ENCODE assay signal across 18 cellular contexts in the genomic region with DNA sequence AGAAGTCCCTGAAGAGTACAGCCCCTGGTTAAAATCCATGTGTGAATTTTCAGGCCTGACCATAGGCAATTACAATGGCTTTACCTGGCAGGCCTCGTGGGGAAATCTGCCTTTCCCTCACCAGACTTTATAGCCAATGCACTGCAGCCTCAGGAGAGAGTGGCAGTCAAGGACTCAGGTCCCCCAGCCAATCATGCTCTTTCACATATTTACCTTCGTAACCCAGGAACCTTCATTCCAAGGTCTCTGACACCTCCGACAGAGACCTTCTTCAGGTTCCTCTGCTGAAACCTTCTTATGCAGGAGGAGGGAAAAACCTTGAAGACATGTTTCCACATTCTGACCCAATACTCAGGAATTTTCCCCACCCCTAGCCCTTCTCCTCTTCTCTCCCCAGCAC.
DNase-seq lines count a peak whose midpoint lies in the region; ATAC-seq and TF ChIP-seq lines count a peak whose summit lies in the region.
"Had no signal": no experiment of that assay in that cellular context is flagged by ENCODE, and none has a peak within 500 bp of the region (broad histone marks: within the 10 kb centered on the region; RNA-seq: fewer than 3 reads in every experiment).

No MANE protein-coding gene starts in this region.

- H3K14ac ChIP-seq in mesenchymal stem cell (ENCODE audit: low read length in 2 of 2), result peak overlapping the region in 1 of 2 experiments; percentile 75

- no peak overlapping the region for H4K8ac ChIP-seq in mesenchymal stem cell (ENCODE audit: low read length)

- H3K27ac Mint-ChIP-seq in GM23338 (no peak overlapping the region), endodermal cell (no peak overlapping the region)
- H3K27ac Mint-ChIP-seq: CD4-positive, alpha-beta memory T cell had no signal

- H3F3A ChIP-seq in GM23338 (replicated peaks; ENCODE audit: low read depth), result no peaks in the 10 kb centered on the region

- no peaks in the 10 kb centered on the region for H3K79me1 ChIP-seq in mesenchymal stem cell (replicated peaks; ENCODE audit: low read length, poor library complexity, severe bottlenecking)

- no peak overlapping the region for H2BK15ac ChIP-seq in mesenchymal stem cell (ENCODE audit: low read depth, poor library complexity, severe bottlenecking)

- no peaks in the 10 kb centered on the region for H3K27me3 Mint-ChIP-seq in GM23338 (ENCODE audit: insufficient read depth, low read depth, poor library complexity)
- H3K27me3 Mint-ChIP-seq in endodermal cell (ENCODE audit: insufficient read depth), result peaks cover 13% of the 10 kb centered on the region
- H3K27me3 Mint-ChIP-seq: CD4-positive, alpha-beta memory T cell had no signal

- H3K36me3 ChIP-seq in GM23338 (ENCODE audit: insufficient read depth) (no peaks in the 10 kb centered on the region), Karpas-422 (ENCODE audit: insufficient read depth, low read length) (no peaks in the 10 kb centered on the region), endodermal cell (ENCODE audit: control insufficient read depth, insufficient read depth, low read length) (no peaks in the 10 kb centered on the region), mesenchymal stem cell (ENCODE audit: control insufficient read depth in 1 of 2, insufficient read depth in 2 of 2, low read depth in 1 of 2, low read length in 2 of 2) (no peaks in the 10 kb centered on the region)

- H4K91ac ChIP-seq in mesenchymal stem cell (ENCODE audit: low read length), result no peak overlapping the region

- H3K4ac ChIP-seq in mesenchymal stem cell (ENCODE audit: low read depth in 1 of 2, low read length in 2 of 2), result peak overlapping the region in 1 of 2 experiments; percentile 37

- TF ChIP-seq CTCF in GM23338 (conservative IDR thresholded peaks at IDR 0.05; ENCODE audit: low read depth in 2 of 2) (no peak), endodermal cell (conservative IDR thresholded peaks at IDR 0.05) (no peak)

- peaks cover 2% of the 10 kb centered on the region; the same call in 1 of the 3 replicates for H3K9me3 Mint-ChIP-seq in GM23338
- H3K9me3 Mint-ChIP-seq in endodermal cell, result peaks cover 2% of the 10 kb centered on the region

- no peak overlapping the region for H2AK5ac ChIP-seq in mesenchymal stem cell (ENCODE audit: low read length, severe bottlenecking)

- H3K4me1 Mint-ChIP-seq in GM23338 (peaks cover 8% of the 10 kb centered on the region; the same call in 2 of the 3 replicates), endodermal cell (peaks cover 9% of the 10 kb centered on the region)

- no peak overlapping the region for H2AFZ ChIP-seq in GM23338
- H2AFZ ChIP-seq in Karpas-422 (ENCODE audit: low read length), result peak overlapping the region; percentile 46; the same call in 1 of the 2 replicates
- no peak overlapping the region for H2AFZ ChIP-seq in mesenchymal stem cell (ENCODE audit: low read depth, low read length)

- H3K4me1 ChIP-seq in GM23338 (ENCODE audit: insufficient read depth) (no peaks in the 10 kb centered on the region), Karpas-422 (ENCODE audit: low read length) (peaks cover 59% of the 10 kb centered on the region), endodermal cell (ENCODE audit: control insufficient read depth, insufficient read depth, low read length) (no peaks in the 10 kb centered on the region), mesenchymal stem cell (ENCODE audit: control insufficient read depth, insufficient read depth, low read depth, low read length) (no peaks in the 10 kb centered on the region)
- H3K4me1 ChIP-seq: A549 had no signal

- H3K23ac ChIP-seq in mesenchymal stem cell (ENCODE audit: low read length in 2 of 2), result no peak overlapping the region

- H3K36me3 Mint-ChIP-seq in GM23338 (ENCODE audit: low read depth), result no peaks in the 10 kb centered on the region
- H3K36me3 Mint-ChIP-seq in endodermal cell (ENCODE audit: low read depth), result no peaks in the 10 kb centered on the region
- H3K36me3 Mint-ChIP-seq: CD4-positive, alpha-beta memory T cell had no signal

- peak overlapping the region; percentile 44; the same call in 1 of the 2 replicates for H3K9ac ChIP-seq in Karpas-422 (ENCODE audit: low read length)
- no peak overlapping the region for H3K9ac ChIP-seq in endodermal cell (ENCODE audit: extremely low read depth, low read length, poor library complexity, severe bottlenecking)
- no peak overlapping the region for H3K9ac ChIP-seq in mesenchymal stem cell (ENCODE audit: low read length)

- H3K27ac ChIP-seq in GM23338 (ENCODE audit: low read depth) (no peak overlapping the region), Karpas-422 (ENCODE audit: low read length) (peak overlapping the region; percentile 78; the same call in 1 of the 2 replicates), endodermal cell (ENCODE audit: low read depth, low read length) (no peak overlapping the region), mesenchymal stem cell (ENCODE audit: low read length, poor library complexity, severe bottlenecking) (no peak overlapping the region)
- H3K27ac ChIP-seq: 22Rv1, A549, C4-2B had no signal

- H2BK12ac ChIP-seq in mesenchymal stem cell (ENCODE audit: low read length in 2 of 2), result peak overlapping the region in 1 of 2 experiments; percentile 15

- H2BK120ac ChIP-seq in mesenchymal stem cell (ENCODE audit: low read depth, low read length), result no peak overlapping the region

- WGBS in endodermal cell (ENCODE audit: insufficient coverage in 1 of 2, insufficient read length in 1 of 2), 2 experiments, result 80% methylated on average over 3 of the region's 3 CpGs; no CpG with 5 or more reads in 1 of the 2 experiments
- 81% methylated on average over 3 of the region's 3 CpGs for WGBS in mesenchymal stem cell

- no peaks in the 10 kb centered on the region for H4K20me1 ChIP-seq in GM23338 (replicated peaks; ENCODE audit: insufficient read depth)
- H4K20me1 ChIP-seq in Karpas-422 (ENCODE audit: insufficient read depth, low read depth, low read length), result no peaks in the 10 kb centered on the region

- no peak overlapping the region for H3K4me3 Mint-ChIP-seq in GM23338
- H3K4me3 Mint-ChIP-seq in endodermal cell, result no peak overlapping the region
- H3K4me3 Mint-ChIP-seq: CD4-positive, alpha-beta memory T cell had no signal

- no peak overlapping the region for H2BK5ac ChIP-seq in mesenchymal stem cell (ENCODE audit: low read depth, low read length, poor library complexity, severe bottlenecking)

- H3K9me3 ChIP-seq in Karpas-422 (ENCODE audit: low read length), result no peaks in the 10 kb centered on the region
- H3K9me3 ChIP-seq in endodermal cell (ENCODE audit: control insufficient read depth, low read length), result peaks cover under 1% of the 10 kb centered on the region
- H3K9me3 ChIP-seq in mesenchymal stem cell (ENCODE audit: control insufficient read depth, low read length), result peaks cover 2% of the 10 kb centered on the region

- H3K79me2 ChIP-seq in GM23338 (replicated peaks; ENCODE audit: insufficient read depth) (no peaks in the 10 kb centered on the region), Karpas-422 (ENCODE audit: low read length) (no peaks in the 10 kb centered on the region)

- no peak overlapping the region for H3K4me2 ChIP-seq in GM23338
- peak overlapping the region; percentile 60 for H3K4me2 ChIP-seq in Karpas-422 (ENCODE audit: low read depth, low read length, poor library complexity, severe bottlenecking)
- no peak overlapping the region for H3K4me2 ChIP-seq in mesenchymal stem cell (ENCODE audit: low read length, poor library complexity, severe bottlenecking)
- H3K4me2 ChIP-seq: A549 had no signal

- H3K4me3 ChIP-seq in GM23338 (no peak overlapping the region), Karpas-422 (ENCODE audit: low read length) (peak overlapping the region; percentile 36; the same call in 1 of the 2 replicates), endodermal cell (ENCODE audit: low read length) (no peak overlapping the region), mesenchymal stem cell (ENCODE audit: insufficient read depth in 1 of 2, low read depth in 1 of 2, low read length in 2 of 2) (no peak overlapping the region)
- H3K4me3 ChIP-seq: A549 had no signal

- peak; percentile 69 for ATAC-seq in GM23338
- ATAC-seq: A549 had no signal

- peaks cover 10% of the 10 kb centered on the region; the same call in 1 of the 2 replicates for H3K9me2 ChIP-seq in GM23338 (ENCODE audit: insufficient read depth)
- H3K9me2 ChIP-seq in Karpas-422 (replicated peaks; ENCODE audit: insufficient read depth, low read length), result no peaks in the 10 kb centered on the region

- H3K27me3 ChIP-seq in GM23338 (ENCODE audit: insufficient read depth) (no peaks in the 10 kb centered on the region), Karpas-422 (ENCODE audit: low read length) (no peaks in the 10 kb centered on the region), endodermal cell (ENCODE audit: control insufficient read depth, insufficient read depth, low read length, poor library complexity, severe bottlenecking) (no peaks in the 10 kb centered on the region), mesenchymal stem cell (ENCODE audit: control insufficient read depth in 1 of 2, insufficient read depth in 1 of 2, low read length in 2 of 2) (no peaks in the 10 kb centered on the region)

- peak overlapping the region; percentile 4 to 48 for H3K18ac ChIP-seq in mesenchymal stem cell (ENCODE audit: low read depth in 1 of 2, low read length in 2 of 2)

- DNase-seq in GM23338 (ENCODE audit: low spot score), result peak; percentile 20
- no peak for DNase-seq in Karpas-422
- peak; percentile 62 for DNase-seq in endodermal cell
- no peak for DNase-seq in mesenchymal stem cell
- no peak for DNase-seq in dermis blood vessel endothelial cell
- no peak for DNase-seq in stimulated activated CD4-positive, alpha-beta T cell treated with anti-CD3 and anti-CD28 coated beads, Interleukin-2, amount 100 ng/mL, for 24 hours
- no peak for DNase-seq in activated CD4-positive, alpha-beta T cell treated with anti-CD3 and anti-CD28 coated beads for 1 hour
- DNase-seq in midbrain (lab: John Stamatoyannopoulos, UW), result no peak
- DNase-seq: AML-193; CD4-positive, alpha-beta memory T cell; DMS153; DMS79; GDM1; GOT3; HCEC 1CT had no signal

Comparison
In these comparisons a context has a peak if more than half of its experiments do, and no peak if none do; other contexts are left out.
1. DNase-seq: peak in GM23338 (single experiment) and endodermal cell (single experiment); none in Karpas-422 (single experiment), mesenchymal stem cell (single experiment), dermis blood vessel endothelial cell (single experiment), stimulated activated CD4-positive, alpha-beta T cell treated with anti-CD3 and anti-CD28 coated beads, Interleukin-2, amount 100 ng/mL, for 24 hours (0 of 2), activated CD4-positive, alpha-beta T cell treated with anti-CD3 and anti-CD28 coated beads for 1 hour (single experiment) and midbrain (single experiment).